ENCODE assay signal across 8 cellular contexts in the genomic region with DNA sequence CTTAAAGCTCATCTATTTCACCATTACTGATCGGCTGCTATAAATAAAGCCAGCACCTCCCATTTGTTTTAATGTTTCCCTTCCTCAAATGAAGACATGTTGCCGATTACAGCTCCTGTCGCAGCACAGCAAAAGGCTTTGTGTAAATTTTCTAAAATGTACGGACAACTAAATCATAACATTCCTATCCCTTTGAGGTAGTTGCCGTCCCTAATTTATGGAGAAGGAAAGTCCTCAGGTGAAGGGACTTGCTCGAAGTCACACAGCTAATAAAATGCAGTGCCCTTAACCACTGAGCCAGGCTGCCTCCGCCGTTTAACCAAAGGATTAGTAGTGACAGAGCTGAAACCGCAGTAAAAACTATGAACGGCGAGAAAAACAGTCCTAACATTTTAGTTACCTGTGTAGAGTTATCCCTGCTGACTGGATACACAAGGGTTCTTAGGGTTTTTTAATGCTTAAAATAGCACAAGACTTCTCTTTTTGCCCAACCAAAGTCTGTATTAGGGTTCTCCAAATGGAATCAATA. TPM values are rescaled to one million over a fixed set of nuclear protein-coding genes. Genes with fewer than 3 reads are reported as not detected.
A peak's percentile ranks its signal among the peaks of the same experiment; 100 is the strongest.
DNase-seq lines count a peak whose midpoint lies in the region; ATAC-seq and TF ChIP-seq lines count a peak whose summit lies in the region.

No MANE protein-coding gene starts in this region.

- intact Hi-C loops in lower lobe of right lung (cut with DNase I) (no loop called here), uterus (cut with DNase I; ENCODE audit: low total_unique reads) (no loop called here)

- in situ Hi-C loops in astrocyte of the cerebellum (cut with HindIII; ENCODE audit: low sequenced_read_pairs) = loop anchor here (25.0 kb wide), 1 partner anchor 97 kb away; no protein-coding TSS in a partner anchor

- no peak for TF ChIP-seq POLR2A in uterus (IDR thresholded peaks at IDR 0.05)

- H3K36me3 ChIP-seq in lower lobe of right lung (peaks cover 29% of the 10 kb centered on the region), uterus (no peaks in the 10 kb centered on the region)

- H3K4me3 ChIP-seq in Jurkat, Clone E6-1 (ENCODE audit: low read length) = peak overlapping the region; percentile 80
- peak overlapping the region; percentile 75 for H3K4me3 ChIP-seq in astrocyte of the cerebellum (ENCODE audit: low read depth, low read length)
- H3K4me3 ChIP-seq in lower lobe of right lung = peak overlapping the region; percentile 93
- peak overlapping the region; percentile 53 to 97 for H3K4me3 ChIP-seq in uterus

- peak overlapping the region; percentile 65; the same call in 1 of the 2 replicates for H3K27ac ChIP-seq in C4-2B
- H3K27ac ChIP-seq in lower lobe of right lung = peak overlapping the region; percentile 90
- peak overlapping the region; percentile 83 to 95 for H3K27ac ChIP-seq in uterus

- H3K27me3 ChIP-seq in lower lobe of right lung (ENCODE audit: low read depth) (no peaks in the 10 kb centered on the region), uterus (no peaks in the 10 kb centered on the region)

- TF ChIP-seq CTCF in C4-2B (conservative IDR thresholded peaks at IDR 0.05) (no peak), astrocyte of the cerebellum (IDR thresholded peaks at IDR 0.05; ENCODE audit: low read depth, low read length, missing control alignments) (no peak), lower lobe of right lung (IDR thresholded peaks at IDR 0.05) (no peak), uterus (IDR thresholded peaks at IDR 0.05) (peak in 1 of 4 experiments; percentile 0)

- peak in 1 of 2 donors; percentile 13 for ATAC-seq in lower lobe of right lung

- peaks cover 22% of the 10 kb centered on the region for H3K4me1 ChIP-seq in lower lobe of right lung
- peaks cover 0 to 5% of the 10 kb centered on the region in 2 donors for H3K4me1 ChIP-seq in uterus

- H3K9me3 ChIP-seq in lower lobe of right lung (no peaks in the 10 kb centered on the region), uterus (no peaks in the 10 kb centered on the region)

- peak; percentile 20 for DNase-seq in Jurkat, Clone E6-1 (ENCODE audit: low read depth, low spot score)
- no peak for DNase-seq in astrocyte of the cerebellum (ENCODE audit: low read depth)
- DNase-seq in lower lobe of right lung = no peak
- no peak for DNase-seq in uterus
- DNase-seq in AG08395 (ENCODE audit: low spot score) = no peak
- DNase-seq in GM19238 (ENCODE audit: insufficient read length, low spot score) = no peak
- no peak for DNase-seq in NCI-H2107 treated with DMSO at 0.1 percent for 48 hours (lab: John Stamatoyannopoulos, UW; ENCODE audit: unreplicated experiment)

RNA-seq across cellular contexts. Expression of gene PINK1, which starts 0.9 kb away (rescaled TPM):
- polyA plus RNA-seq in Jurkat, Clone E6-1 (2012; ENCODE audit: insufficient read depth, insufficient read length) = 28.5 TPM
- total RNA-seq in lower lobe of right lung (57.2 TPM), uterus (10 to 100 TPM; 55.6 to 67.4 (median 62.8) TPM)

RNA-seq across cellular contexts. Expression of gene DDOST, which starts 27.0 kb away (rescaled TPM):
- 147 TPM for polyA plus RNA-seq in Jurkat, Clone E6-1 (2012; ENCODE audit: insufficient read depth, insufficient read length)
- total RNA-seq in lower lobe of right lung (148 TPM), uterus (100 to 1,000 TPM; 101 to 236 (median 123) TPM)

RNA-seq across cellular contexts. Expression of gene CDA, which starts 45.2 kb away (rescaled TPM):
- not detected for polyA plus RNA-seq in Jurkat, Clone E6-1 (2012; ENCODE audit: insufficient read depth, insufficient read length)
- 5.3 TPM for total RNA-seq in lower lobe of right lung
- total RNA-seq in uterus = 10 to 100 TPM in 1 of 4 donors, 1 to 10 TPM in 3; 2.3 to 12.2 (median 5.0) TPM
